Comparison of ENCODE assay signal across 11 cellular contexts in the genomic region with DNA sequence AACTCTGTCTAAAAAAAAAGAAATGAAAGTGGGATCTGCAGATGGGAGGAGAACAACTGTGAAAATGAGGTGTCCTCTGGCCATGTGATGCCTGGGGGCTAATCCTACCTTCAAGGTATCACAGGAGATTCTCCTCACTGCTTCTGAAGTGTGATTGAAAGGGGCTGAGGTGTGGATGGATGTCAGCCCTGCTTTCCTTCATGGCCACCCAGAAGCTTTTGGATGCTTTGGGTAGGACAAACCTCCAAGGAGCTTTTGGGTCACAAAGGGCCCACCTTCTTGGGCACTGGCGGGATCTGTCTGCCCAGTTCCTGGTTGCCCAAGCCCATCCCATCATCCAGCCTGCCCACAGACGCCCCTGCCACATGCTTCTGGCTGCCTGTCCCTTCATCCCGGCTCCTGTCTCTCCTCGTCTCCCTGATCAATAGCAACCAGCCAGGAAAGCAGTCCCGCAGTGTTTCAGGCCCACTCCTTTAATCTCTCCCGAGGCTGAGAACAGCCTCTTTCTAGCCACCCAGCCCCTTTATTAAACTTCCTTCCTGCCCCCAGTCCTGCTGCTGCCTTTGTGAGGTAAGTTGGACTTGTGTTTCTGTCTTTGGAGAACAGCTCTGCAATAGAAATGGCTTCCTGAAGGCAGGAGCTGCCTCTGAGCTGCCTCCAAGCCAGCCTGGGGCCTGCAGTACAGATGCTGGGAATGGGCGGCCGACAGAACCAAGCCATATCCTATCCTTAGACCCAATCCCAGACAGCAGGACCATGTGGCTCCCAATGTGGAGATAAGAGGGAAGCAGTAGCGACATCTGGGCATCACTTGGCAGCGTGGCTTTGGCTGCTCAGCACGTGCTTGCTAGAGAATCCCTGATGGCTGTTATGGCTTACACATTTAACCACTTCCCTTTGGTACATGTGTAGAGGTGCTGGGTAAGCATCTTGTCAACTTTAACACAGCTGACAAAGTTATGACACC.
A peak's percentile ranks its signal among the peaks of the same experiment; 100 is the strongest.
DNase-seq lines count a peak whose midpoint lies in the region; ATAC-seq and TF ChIP-seq lines count a peak whose summit lies in the region.
"Had no signal": no experiment of that assay in that cellular context is flagged by ENCODE, and none has a peak within 500 bp of the region (broad histone marks: within the 10 kb centered on the region; RNA-seq: fewer than 3 reads in every experiment).

No MANE protein-coding gene starts in this region.

- no peak overlapping the region for H3K4me3 ChIP-seq in left ventricle myocardium inferior
- H3K4me3 ChIP-seq: A549 had no signal

- POLR2A ChIA-PET in activated CD4-positive, alpha-beta memory T cell treated with anti-CD3 and anti-CD28 coated beads, Interleukin-2, amount 10 ng/mL, durations not matched to agents 7 days and 5 days (lab: Charles Lee): interaction anchor here (1.0 to 1.6 kb wide), 3 partner anchors 11 to 28 kb away, joined by 3 to 9 read pairs (median 4); no protein-coding TSS in a partner anchor

- intact Hi-C loops in left ventricle myocardium inferior (cut with micrococcal nuclease): no loop called here

- no peak for ATAC-seq in GM18870 (IDR thresholded peaks at IDR 0.05; ENCODE audit: unreplicated experiment)
- no peak for ATAC-seq in HG02759 (IDR thresholded peaks at IDR 0.05; ENCODE audit: unreplicated experiment)
- ATAC-seq: A549 had no signal

- H3K36me3 Mint-ChIP-seq in activated CD4-positive, alpha-beta memory T cell treated with anti-CD3 and anti-CD28 coated beads, Interleukin-2, amount 10 ng/mL, durations not matched to agents 7 days and 5 days (ENCODE audit: low read depth): peaks cover 12% of the 10 kb centered on the region

- H3K4me1 ChIP-seq in left ventricle myocardium inferior: peaks cover 98% of the 10 kb centered on the region

- DNase-seq in NCI-H2171 treated with DMSO at 0.1 percent for 48 hours (lab: John Stamatoyannopoulos, UW) (peak; percentile 23), NCI-H2171 (lab: John Stamatoyannopoulos, UW) (no peak), left ventricle myocardium inferior (peak; percentile 36), AG20443 (ENCODE audit: low spot score) (no peak)
- DNase-seq in activated CD4-positive, alpha-beta memory T cell treated with anti-CD3 and anti-CD28 coated beads, Interleukin-2, amount 10 ng/mL, durations not matched to agents 7 days and 5 days: peak; percentile 52
- peak; percentile 4 for DNase-seq in stimulated activated CD8-positive, alpha-beta memory T cell treated with anti-CD3 and anti-CD28 coated beads, Interleukin-15, amount 100 ng/mL, for 24 hours (ENCODE audit: low read depth)
- DNase-seq: NCI-H510A, T1000 had no signal

- no peaks in the 10 kb centered on the region for H3K9me3 ChIP-seq in left ventricle myocardium inferior (replicated peaks)
- H3K9me3 ChIP-seq: A549 had no signal

- H3K27ac ChIP-seq in left ventricle myocardium inferior (replicated peaks): peak overlapping the region; percentile 96
- H3K27ac ChIP-seq: A549 had no signal

- TF ChIP-seq CTCF in left ventricle myocardium inferior (IDR thresholded peaks at IDR 0.05; ENCODE audit: borderline replicate concordance): no peak

- H3K4me3 Mint-ChIP-seq in activated CD4-positive, alpha-beta memory T cell treated with anti-CD3 and anti-CD28 coated beads, Interleukin-2, amount 10 ng/mL, durations not matched to agents 7 days and 5 days: no peak overlapping the region

- H3K4me1 Mint-ChIP-seq in activated CD4-positive, alpha-beta memory T cell treated with anti-CD3 and anti-CD28 coated beads, Interleukin-2, amount 10 ng/mL, durations not matched to agents 7 days and 5 days: peaks cover 24% of the 10 kb centered on the region

- H3K36me3 ChIP-seq in left ventricle myocardium inferior: no peaks in the 10 kb centered on the region

- CTCF ChIA-PET in activated CD4-positive, alpha-beta memory T cell treated with anti-CD3 and anti-CD28 coated beads, Interleukin-2, amount 10 ng/mL, durations not matched to agents 7 days and 5 days (lab: Charles Lee): interaction anchor here (1.5 kb wide), 1 partner anchor 10 kb away, joined by 3 read pairs; no protein-coding TSS in a partner anchor

- peaks cover 18% of the 10 kb centered on the region for H3K27me3 Mint-ChIP-seq in activated CD4-positive, alpha-beta memory T cell treated with anti-CD3 and anti-CD28 coated beads, Interleukin-2, amount 10 ng/mL, durations not matched to agents 7 days and 5 days

- peak overlapping the region; percentile 8 for H3K27ac Mint-ChIP-seq in activated CD4-positive, alpha-beta memory T cell treated with anti-CD3 and anti-CD28 coated beads, Interleukin-2, amount 10 ng/mL, durations not matched to agents 7 days and 5 days

- peaks cover 3% of the 10 kb centered on the region for H3K9me3 Mint-ChIP-seq in activated CD4-positive, alpha-beta memory T cell treated with anti-CD3 and anti-CD28 coated beads, Interleukin-2, amount 10 ng/mL, durations not matched to agents 7 days and 5 days

- H3K27me3 ChIP-seq in left ventricle myocardium inferior (ENCODE audit: low read depth): no peaks in the 10 kb centered on the region

Comparison
In these comparisons a context has a peak if more than half of its experiments do, and no peak if none do; other contexts are left out.
1. DNase-seq: peak in NCI-H2171 treated with DMSO at 0.1 percent for 48 hours (single experiment), activated CD4-positive, alpha-beta memory T cell treated with anti-CD3 and anti-CD28 coated beads, Interleukin-2, amount 10 ng/mL, durations not matched to agents 7 days and 5 days (single experiment), left ventricle myocardium inferior (single experiment) and stimulated activated CD8-positive, alpha-beta memory T cell treated with anti-CD3 and anti-CD28 coated beads, Interleukin-15, amount 100 ng/mL, for 24 hours (single experiment); none in NCI-H2171 (single experiment) and AG20443 (single experiment).